Comparison of ENCODE assay signal across 10 cellular contexts in genomic region chr17:65564793-65565192, GRCh38. TPM values are rescaled to one million over a fixed set of nuclear protein-coding genes. Genes with fewer than 3 reads are reported as not detected.
DNase-seq lines count a peak whose midpoint lies in the region; ATAC-seq and TF ChIP-seq lines count a peak whose summit lies in the region.
"Had no signal": no experiment of that assay in that cellular context is flagged by ENCODE, and none has a peak within 500 bp of the region (broad histone marks: within the 10 kb centered on the region; RNA-seq: fewer than 3 reads in every experiment).

No MANE protein-coding gene starts in this region.

- no peaks in the 10 kb centered on the region for H3K36me3 ChIP-seq in esophagus muscularis mucosa
- H3K36me3 ChIP-seq: lower lobe of right lung had no signal

- TF ChIP-seq POLR2A in esophagus muscularis mucosa (IDR thresholded peaks at IDR 0.05; ENCODE audit: low read depth), result no peak

- intact Hi-C loops in esophagus muscularis mucosa (cut with DNase I), result loop anchor here (10.0 kb wide), 1 partner anchor 230 kb away; no protein-coding TSS in a partner anchor

- TF ChIP-seq EP300 in esophagus muscularis mucosa (IDR thresholded peaks at IDR 0.05), result no peak

- H3K27me3 ChIP-seq in esophagus muscularis mucosa, result no peaks in the 10 kb centered on the region

- ATAC-seq in HG03095 (IDR thresholded peaks at IDR 0.05; ENCODE audit: unreplicated experiment), result no peak
- ATAC-seq in GM18870 (IDR thresholded peaks at IDR 0.05; ENCODE audit: unreplicated experiment), result no peak
- ATAC-seq in GM18873 (IDR thresholded peaks at IDR 0.05; ENCODE audit: low FRiP score, unreplicated experiment), result no peak
- ATAC-seq: lower lobe of right lung had no signal

- peak overlapping the region in 3 of 4 donors; percentile 70 to 81 (median 79) for H3K27ac ChIP-seq in esophagus muscularis mucosa (replicated peaks in 1 of 4)
- H3K27ac ChIP-seq: lower lobe of right lung had no signal

- no peak overlapping the region for H3K4me3 ChIP-seq in esophagus muscularis mucosa
- H3K4me3 ChIP-seq: lower lobe of right lung had no signal

- DNase-seq in DMS79 (lab: John Stamatoyannopoulos, UW), result peak; percentile 35
- DNase-seq in NCI-H524 treated with DMSO at 0.1 percent for 48 hours (lab: John Stamatoyannopoulos, UW), result peak; percentile 50
- DNase-seq in esophagus muscularis mucosa (ENCODE audit: extremely low spot score), result no peak
- peak; percentile 29 for DNase-seq in occipital lobe (lab: John Stamatoyannopoulos, UW)
- no peak for DNase-seq in activated T-cell treated with anti-CD3 and anti-CD28 coated beads for 4 hours
- DNase-seq: activated CD4-positive, alpha-beta T cell treated with anti-CD3 and anti-CD28 coated beads, Interleukin-2, amount 50 U/mL, for 1 hour; lower lobe of right lung had no signal

- 21% methylated on average over 8 of the region's 8 CpGs for WGBS in esophagus muscularis mucosa

- no peak for TF ChIP-seq CTCF in esophagus muscularis mucosa (IDR thresholded peaks at IDR 0.05)

- H3K9me3 ChIP-seq in esophagus muscularis mucosa, result no peaks in the 10 kb centered on the region
- H3K9me3 ChIP-seq: lower lobe of right lung had no signal

- H3K4me1 ChIP-seq in esophagus muscularis mucosa, result peaks cover 19 to 40% (median 27%) of the 10 kb centered on the region in 4 donors

RNA-seq across cellular contexts. Expression of gene AXIN2, which starts 3.3 kb away (rescaled TPM):
- 10 to 100 TPM; 17.2 to 63.4 (median 49.3) TPM for total RNA-seq in esophagus muscularis mucosa
- total RNA-seq in occipital lobe, result 33.1 TPM

Comparison
In these comparisons a context has a peak if more than half of its experiments do, and no peak if none do; other contexts are left out.
1. DNase-seq: peak in DMS79 (single experiment), NCI-H524 treated with DMSO at 0.1 percent for 48 hours (single experiment) and occipital lobe (single experiment); none in esophagus muscularis mucosa (single experiment) and activated T-cell treated with anti-CD3 and anti-CD28 coated beads for 4 hours (single experiment).